In genomic region chr13:40664100-40665060, GRCh38 we compare ENCODE assay signal across 9 cellular contexts. TPM values are rescaled to one million over a fixed set of nuclear protein-coding genes. Genes with fewer than 3 reads are reported as not detected.
DNase-seq lines count a peak whose midpoint lies in the region; ATAC-seq, FAIRE-seq and TF ChIP-seq lines count a peak whose summit lies in the region.
"Had no signal": no experiment of that assay in that cellular context is flagged by ENCODE, and none has a peak within 500 bp of the region (broad histone marks: within the 10 kb centered on the region; RNA-seq: fewer than 3 reads in every experiment).

No MANE protein-coding gene starts in this region.

- peak overlapping the region; percentile 89 for H3K9ac ChIP-seq in keratinocyte (ENCODE audit: control insufficient read depth, extremely low read depth, insufficient read depth, low read length)

- H3K27me3 ChIP-seq in WERI-Rb-1 (ENCODE audit: insufficient read depth, low read depth, severe bottlenecking) (no peaks in the 10 kb centered on the region), keratinocyte (ENCODE audit: control insufficient read depth, extremely low read depth, insufficient read depth, low read length) (no peaks in the 10 kb centered on the region)

- H3K9me3 ChIP-seq in WERI-Rb-1 (ENCODE audit: severe bottlenecking) (no peaks in the 10 kb centered on the region), keratinocyte (ENCODE audit: control insufficient read depth, low read depth, low read length) (no peaks in the 10 kb centered on the region)

- peak; percentile 28 for ATAC-seq in HG03439 (IDR thresholded peaks at IDR 0.05; ENCODE audit: unreplicated experiment)

- in situ Hi-C loops in T47D (cut with HindIII; ENCODE audit: low pct_unique_long_range_greater_than_20kb, low sequenced_read_pairs) = no loop called here

- DNase-seq in DMS 273 (lab: John Stamatoyannopoulos, UW; ENCODE audit: unreplicated experiment) (peak; percentile 65), DMS 273 treated with DMSO at 0.1 percent for 48 hours (lab: John Stamatoyannopoulos, UW) (no peak), WERI-Rb-1 (peak; percentile 31), T47D (ENCODE audit: low read depth in 1 of 2, low spot score in 1 of 2) (peak; percentile 56 to 82), keratinocyte (ENCODE audit: low read depth, low spot score) (no peak), NCI-H1105 treated with DMSO at 0.1 percent for 48 hours (lab: John Stamatoyannopoulos, UW) (no peak)
- peak in 2 of 3 donors; percentile 64 to 68 for DNase-seq in stimulated activated CD4-positive, alpha-beta T cell treated with anti-CD3 and anti-CD28 coated beads, Interleukin-12 subunit alpha, Interleukin-12 subunit beta, amount 100 ng/mL, for 48 hours (ENCODE audit: low read depth in 2 of 3, low spot score in 1 of 3)

- TF ChIP-seq CTCF in WERI-Rb-1 (IDR thresholded peaks at IDR 0.05; ENCODE audit: low read depth, low read length) (no peak), keratinocyte (optimal IDR thresholded peaks at IDR 0.05 in 1 of 3, IDR thresholded peaks at IDR 0.05 in 1 of 3, conservative IDR thresholded peaks at IDR 0.05 in 1 of 3; ENCODE audit: extremely low read depth in 1 of 3, insufficient read depth in 2 of 3, low read length in 3 of 3) (no peak)

- peak overlapping the region; percentile 84 for H2AFZ ChIP-seq in keratinocyte (ENCODE audit: control insufficient read depth, low read length)

- H3K4me2 ChIP-seq in keratinocyte (ENCODE audit: control insufficient read depth, extremely low read depth, insufficient read depth, low read depth, low read length) = peak overlapping the region; percentile 90

- H3K36me3 ChIP-seq in WERI-Rb-1 (no peaks in the 10 kb centered on the region), keratinocyte (ENCODE audit: control insufficient read depth in 2 of 2, extremely low read depth in 1 of 2, insufficient read depth in 2 of 2, low read length in 2 of 2) (no peaks in the 10 kb centered on the region)

- H4K20me1 ChIP-seq in keratinocyte (ENCODE audit: control insufficient read depth, extremely low read depth, insufficient read depth, low read length) = no peaks in the 10 kb centered on the region

- H3K9me1 ChIP-seq in keratinocyte (ENCODE audit: control insufficient read depth, extremely low read depth, insufficient read depth, low read length) = no peaks in the 10 kb centered on the region

- H3K27ac ChIP-seq in WERI-Rb-1 (peak overlapping the region; percentile 29; the same call in 1 of the 2 replicates), keratinocyte (ENCODE audit: control insufficient read depth, insufficient read depth, low read length) (peak overlapping the region; percentile 81)

- peaks cover 37% of the 10 kb centered on the region for H3K4me1 ChIP-seq in keratinocyte (ENCODE audit: control insufficient read depth, extremely low read depth, insufficient read depth, low read length)

- peaks cover 47% of the 10 kb centered on the region for H3K79me2 ChIP-seq in keratinocyte (ENCODE audit: control insufficient read depth, insufficient read depth, low read length)

- dilution Hi-C loops in keratinocyte (cut with MboI; ENCODE audit: extremely low pct_ligation_motif_present, low sequenced_read_pairs) = no loop called here

- no peak for FAIRE-seq in keratinocyte (lab: Jason Lieb, UNC)
- FAIRE-seq: A204.1 had no signal

- H3K4me3 ChIP-seq in WERI-Rb-1 (ENCODE audit: low read depth, low read length) = peak overlapping the region; percentile 59
- H3K4me3 ChIP-seq in keratinocyte (ENCODE audit: control insufficient read depth in 2 of 3, extremely low read depth in 1 of 3, insufficient read depth in 2 of 3, low read depth in 1 of 3, low read length in 3 of 3) = peak overlapping the region; percentile 77 to 86 (median 84)

RNA-seq across cellular contexts. Expression of gene FOXO1, which starts 2.1 kb away (rescaled TPM):
- 4.5 to 8.3 TPM (median 5.9 TPM) in 3 replicates for polyA plus RNA-seq in keratinocyte
- polyA plus RNA-seq in keratinocyte (2011; ENCODE audit: low read depth) = 6.4 TPM
- polyA plus RNA-seq in keratinocyte (2011; cell fraction: cytosol; rRNA removed) = 3.4 and 6.1 TPM in 2 replicates
- 11.4 and 12.9 TPM in 2 replicates for polyA plus RNA-seq in keratinocyte (2011; cell fraction: nucleus; rRNA removed)
- 4.5 and 15.1 TPM in 2 replicates for polyA plus RNA-seq in keratinocyte (2012; ENCODE audit: low replicate concordance)
- polyA minus RNA-seq in keratinocyte = 13.1 to 16.8 TPM (median 16.0 TPM) in 3 replicates
- 10.4 TPM for polyA minus RNA-seq in keratinocyte (2011; cell fraction: cytosol; rRNA and poly(A)+ RNA removed)
- 13.5 and 23.2 TPM in 2 replicates for polyA minus RNA-seq in keratinocyte (2011; cell fraction: nucleus; rRNA and poly(A)+ RNA removed)

Comparison
In these comparisons a context has a peak if more than half of its experiments do, and no peak if none do; other contexts are left out.
1. DNase-seq: peak in DMS 273 (single experiment), WERI-Rb-1 (single experiment), T47D (2 of 2) and stimulated activated CD4-positive, alpha-beta T cell treated with anti-CD3 and anti-CD28 coated beads, Interleukin-12 subunit alpha, Interleukin-12 subunit beta, amount 100 ng/mL, for 48 hours (2 of 3); none in DMS 273 treated with DMSO at 0.1 percent for 48 hours (single experiment), keratinocyte (single experiment) and NCI-H1105 treated with DMSO at 0.1 percent for 48 hours (single experiment).